In genomic region chr6:37202788-37203491, GRCh38 we compare ENCODE assay signal across 14 cellular contexts. TPM values are rescaled to one million over a fixed set of nuclear protein-coding genes. Genes with fewer than 3 reads are reported as not detected.
DNase-seq lines count a peak whose midpoint lies in the region; ATAC-seq, FAIRE-seq and TF ChIP-seq lines count a peak whose summit lies in the region.
"Had no signal": no experiment of that assay in that cellular context is flagged by ENCODE, and none has a peak within 500 bp of the region (broad histone marks: within the 10 kb centered on the region; RNA-seq: fewer than 3 reads in every experiment).

No MANE protein-coding gene starts in this region.

- H3K9me1 ChIP-seq in endothelial cell of umbilical vein (replicated peaks; ENCODE audit: control insufficient read depth, extremely low read depth, insufficient read depth, low read length): no peaks in the 10 kb centered on the region

- BruUV-seq in endothelial cell of umbilical vein (replicated peaks; lab: Mats Ljungman, UMichigan): no TSS peak

- no peaks in the 10 kb centered on the region for H3K36me3 Mint-ChIP-seq in T-cell

- TF ChIP-seq CTCF in endothelial cell of umbilical vein (IDR thresholded peaks at IDR 0.05; ENCODE audit: extremely low read depth in 1 of 2, insufficient read depth in 1 of 2, low read depth in 1 of 2, low read length in 2 of 2): no peak

- DNase-seq in Daoy (ENCODE audit: low read depth): peak; percentile 69
- no peak for DNase-seq in T-cell
- DNase-seq in endothelial cell of umbilical vein (ENCODE audit: low read depth, low spot score): peak; percentile 44
- no peak for DNase-seq in stimulated activated CD4-positive, alpha-beta T cell treated with anti-CD3 and anti-CD28 coated beads, Interleukin-4, amount 100 ng/mL, for 1 hour
- DNase-seq in cerebellar nuclear complex (lab: John Stamatoyannopoulos, UW): no peak
- DNase-seq in HEK293T (ENCODE audit: extremely low spot score): no peak
- DNase-seq: HCEC 1CT; NCI-H1417 treated with DMSO at 0.1 percent for 48 hours; NCI-H524 treated with DMSO at 0.1 percent for 48 hours; stimulated activated CD4-positive, alpha-beta T cell treated with anti-CD3 and anti-CD28 coated beads, Interleukin-4, amount 100 ng/mL, for 24 hours had no signal

- H3K79me2 ChIP-seq in endothelial cell of umbilical vein (ENCODE audit: control insufficient read depth, insufficient read depth, low read length): no peaks in the 10 kb centered on the region

- H3K4me3 ChIP-seq in BLaER1 treated with 17β-estradiol and CSF1 and Interleukin-3, amounts not matched to agents 10 nM and 100 nM: no peak overlapping the region
- H3K4me3 ChIP-seq in endothelial cell of umbilical vein (replicated peaks in 1 of 3; ENCODE audit: insufficient read depth in 1 of 3, low read depth in 1 of 3, low read length in 3 of 3): no peak overlapping the region
- H3K4me3 ChIP-seq: SJSA1 had no signal

- no peak overlapping the region for H3K9ac ChIP-seq in BLaER1 treated with 17β-estradiol and CSF1 and Interleukin-3, amounts not matched to agents 10 nM and 100 nM
- no peak overlapping the region for H3K9ac ChIP-seq in endothelial cell of umbilical vein (replicated peaks; ENCODE audit: extremely low read depth, insufficient read depth, low read length)

- H3K27me3 ChIP-seq in BLaER1 treated with 17β-estradiol and CSF1 and Interleukin-3, amounts not matched to agents 10 nM and 100 nM: no peaks in the 10 kb centered on the region
- peaks cover 37 to 42% of the 10 kb centered on the region in 2 experiments for H3K27me3 ChIP-seq in endothelial cell of umbilical vein (ENCODE audit: control insufficient read depth in 2 of 2, insufficient read depth in 2 of 2, low read length in 2 of 2)
- H3K27me3 ChIP-seq: SJSA1 had no signal

- CTCF ChIA-PET in T-cell (lab: Charles Lee) (interaction anchor here (0.6 to 1.9 kb wide), 7 partner anchors 12 to 1043 kb away, joined by 3 to 5 read pairs (median 4); no protein-coding TSS in a partner anchor), endothelial cell of umbilical vein (lab: Charles Lee) (interaction anchor here (1.6 to 12.5 kb wide), 2 partner anchors 152 to 181 kb away, joined by 10 to 330 read pairs; no protein-coding TSS in a partner anchor), HEK293T (lab: Yijun Ruan, JAX) (interaction anchor here (0.6 to 1.1 kb wide), 2 partner anchors 175 to 181 kb away, joined by 3 read pairs; no protein-coding TSS in a partner anchor)

- no peaks in the 10 kb centered on the region for H3K36me3 ChIP-seq in BLaER1 treated with 17β-estradiol and CSF1 and Interleukin-3, amounts not matched to agents 10 nM and 100 nM
- no peaks in the 10 kb centered on the region for H3K36me3 ChIP-seq in endothelial cell of umbilical vein (ENCODE audit: control insufficient read depth in 2 of 2, extremely low read depth in 1 of 2, insufficient read depth in 2 of 2, low read length in 2 of 2)
- H3K36me3 ChIP-seq: SJSA1 had no signal

- no peak for TF ChIP-seq POLR2A in endothelial cell of umbilical vein (IDR thresholded peaks at IDR 0.05; ENCODE audit: low read depth, low read length)

- peak overlapping the region in 10 of 11 experiments; percentile 8 to 63 (median 19); a peak in 14 of 22 replicates for H3K4me2 ChIP-seq in BLaER1 treated with 17β-estradiol and CSF1 and Interleukin-3, amounts not matched to agents 10 nM and 100 nM
- H3K4me2 ChIP-seq in endothelial cell of umbilical vein (ENCODE audit: insufficient read depth, low read length): no peak overlapping the region

- H3K27ac Mint-ChIP-seq in T-cell: peak overlapping the region; percentile 91 to 93

- H3K9me3 ChIP-seq in BLaER1 treated with 17β-estradiol and CSF1 and Interleukin-3, amounts not matched to agents 10 nM and 100 nM (replicated peaks in 1 of 11): no peaks in the 10 kb centered on the region
- H3K9me3 ChIP-seq in endothelial cell of umbilical vein (replicated peaks; ENCODE audit: control insufficient read depth, insufficient read depth, low read length): no peaks in the 10 kb centered on the region
- H3K9me3 ChIP-seq: SJSA1 had no signal

- dilution Hi-C loops in endothelial cell of umbilical vein (cut with MboI; ENCODE audit: extremely low pct_ligation_motif_present, low sequenced_read_pairs): no loop called here

- peak; percentile 50 for FAIRE-seq in endothelial cell of umbilical vein (lab: Jason Lieb, UNC)
- FAIRE-seq: GM18507 had no signal

- no peaks in the 10 kb centered on the region for H4K20me1 ChIP-seq in BLaER1 treated with 17β-estradiol and CSF1 and Interleukin-3, amounts not matched to agents 10 nM and 100 nM
- H4K20me1 ChIP-seq in endothelial cell of umbilical vein (replicated peaks; ENCODE audit: control insufficient read depth, extremely low read depth, insufficient read depth, low read length): no peaks in the 10 kb centered on the region

- H3K27me3 Mint-ChIP-seq in T-cell: no peaks in the 10 kb centered on the region

- no peak overlapping the region for H2AFZ ChIP-seq in endothelial cell of umbilical vein (ENCODE audit: low read depth, low read length)

- H3K27ac ChIP-seq in BLaER1 treated with 17β-estradiol and CSF1 and Interleukin-3, amounts not matched to agents 10 nM and 100 nM: no peak overlapping the region
- no peak overlapping the region for H3K27ac ChIP-seq in endothelial cell of umbilical vein (ENCODE audit: insufficient read depth, low read depth, low read length)
- H3K27ac ChIP-seq: SJSA1 had no signal

- peaks cover 52 to 63% (median 52%) of the 10 kb centered on the region in 3 donors for H3K4me1 Mint-ChIP-seq in T-cell

- peak overlapping the region in 1 of 3 donors; percentile 57 for H3K4me3 Mint-ChIP-seq in T-cell

- POLR2A ChIA-PET in T-cell (lab: Charles Lee): no interaction called here
- POLR2A ChIA-PET in endothelial cell of umbilical vein (lab: Charles Lee): interaction anchor here (0.6 kb wide), 1 partner anchor 137 kb away, joined by 4 read pairs; no protein-coding TSS in a partner anchor
- POLR2A ChIA-PET in HEK293T (lab: Yijun Ruan, JAX): no interaction called here

- ATAC-seq in T-cell (replicated peaks in 1 of 4) (peak; percentile 74 to 80 (median 77)), GM21390 (IDR thresholded peaks at IDR 0.05; ENCODE audit: unreplicated experiment) (no peak)

- no peaks in the 10 kb centered on the region for H3K9me3 Mint-ChIP-seq in T-cell

- peaks cover 20 to 82% (median 44%) of the 10 kb centered on the region in 10 experiments for H3K4me1 ChIP-seq in BLaER1 treated with 17β-estradiol and CSF1 and Interleukin-3, amounts not matched to agents 10 nM and 100 nM
- H3K4me1 ChIP-seq in endothelial cell of umbilical vein (ENCODE audit: control insufficient read depth, extremely low read depth, insufficient read depth, low read length): peaks cover 4% of the 10 kb centered on the region
- H3K4me1 ChIP-seq: SJSA1 had no signal

- intact Hi-C loops in endothelial cell of umbilical vein (cut with micrococcal nuclease): no loop called here

TF ChIP-seq in endothelial cell of umbilical vein, 7 proteins besides CTCF, POLR2A, EP300 and RAD21 (continues in another document):
- TF ChIP-seq POLR2AphosphoS5 (IDR thresholded peaks at IDR 0.05; ENCODE audit: insufficient read depth, low read depth, low read length) (peak; percentile 48), EZH2 (IDR thresholded peaks at IDR 0.05; ENCODE audit: borderline replicate concordance, low read depth, low read length, severe bottlenecking) (no peak)

TF ChIP-seq in HEK293T, 16 proteins besides CTCF, POLR2A, EP300 and RAD21 (continues in another document):
- TF ChIP-seq FOXM1 (IDR thresholded peaks at IDR 0.05; ENCODE audit: borderline replicate concordance) (no peak), SUZ12 (IDR thresholded peaks at IDR 0.05) (no peak), TARDBP (IDR thresholded peaks at IDR 0.05) (no peak), HDGF (IDR thresholded peaks at IDR 0.05; ENCODE audit: borderline replicate concordance) (no peak), FOXA1 (IDR thresholded peaks at IDR 0.05) (no peak), CTBP1 (IDR thresholded peaks at IDR 0.05; ENCODE audit: borderline replicate concordance) (no peak)

RNA-seq across cellular contexts. Expression of gene PIM1, which starts 33.0 kb away (rescaled TPM):
- total RNA-seq in Daoy (2014; rRNA removed; shearing (Covaris generic)): 33.3 and 45.3 TPM in 2 replicates
- 100 to 1,000 TPM; 225 to 334 (median 313) TPM for total RNA-seq in T-cell
- total RNA-seq in endothelial cell of umbilical vein: 10.5 and 11.3 TPM in 2 replicates
- polyA plus RNA-seq in endothelial cell of umbilical vein: 6.8 and 9.2 TPM in 2 replicates
- 11.7 and 12.2 TPM in 2 replicates for polyA plus RNA-seq in endothelial cell of umbilical vein (2011; cell fraction: cytosol; rRNA removed)
- 36.2 and 36.8 TPM in 2 replicates for polyA plus RNA-seq in endothelial cell of umbilical vein (2011; cell fraction: nucleus; rRNA removed)
- polyA plus RNA-seq in endothelial cell of umbilical vein (2012): 6.0 and 8.1 TPM in 2 replicates
- polyA minus RNA-seq in endothelial cell of umbilical vein: 11.5 and 17.4 TPM in 2 replicates
- polyA minus RNA-seq in endothelial cell of umbilical vein (2011; cell fraction: cytosol; rRNA and poly(A)+ RNA removed): 16.5 TPM
- 11.0 and 12.8 TPM in 2 replicates for polyA minus RNA-seq in endothelial cell of umbilical vein (2011; cell fraction: nucleus; rRNA and poly(A)+ RNA removed)

RNA-seq across cellular contexts. Expression of gene TBC1D22B, which starts 54.6 kb away (rescaled TPM):
- total RNA-seq in Daoy (2014; rRNA removed; shearing (Covaris generic)): 6.1 and 7.7 TPM in 2 replicates
- total RNA-seq in T-cell (10 to 100 TPM in 3 of 5 donors, 1 to 10 TPM in 2; 9.5 to 12.6 (median 10.7) TPM), endothelial cell of umbilical vein (12.7 and 13.6 TPM in 2 replicates)
- 11.1 and 13.1 TPM in 2 replicates for polyA plus RNA-seq in endothelial cell of umbilical vein
- polyA plus RNA-seq in endothelial cell of umbilical vein (2011; cell fraction: cytosol; rRNA removed): 10.5 and 10.7 TPM in 2 replicates
- polyA plus RNA-seq in endothelial cell of umbilical vein (2011; cell fraction: nucleus; rRNA removed): 18.3 and 20.1 TPM in 2 replicates
- polyA plus RNA-seq in endothelial cell of umbilical vein (2012): 12.7 and 13.0 TPM in 2 replicates
- 11.9 and 13.1 TPM in 2 replicates for polyA minus RNA-seq in endothelial cell of umbilical vein
- polyA minus RNA-seq in endothelial cell of umbilical vein (2011; cell fraction: cytosol; rRNA and poly(A)+ RNA removed): 3.8 TPM
- 12.9 and 14.9 TPM in 2 replicates for polyA minus RNA-seq in endothelial cell of umbilical vein (2011; cell fraction: nucleus; rRNA and poly(A)+ RNA removed)

RNA-seq across cellular contexts. Expression of gene TMEM217, which starts 55.0 kb away (rescaled TPM):
- total RNA-seq in Daoy (2014; rRNA removed; shearing (Covaris generic)): 0.12 and 0.40 TPM in 2 replicates
- total RNA-seq in T-cell: 1 to 10 TPM in 1 of 5 donors, under 1 TPM in 4; 0.22 to 1.3 (median 0.49) TPM
- 6.5 and 6.8 TPM in 2 replicates for total RNA-seq in endothelial cell of umbilical vein
- 15.8 and 27.5 TPM in 2 replicates for polyA plus RNA-seq in endothelial cell of umbilical vein
- 9.8 and 12.2 TPM in 2 replicates for polyA plus RNA-seq in endothelial cell of umbilical vein (2011; cell fraction: cytosol; rRNA removed)
- 20.8 and 21.2 TPM in 2 replicates for polyA plus RNA-seq in endothelial cell of umbilical vein (2011; cell fraction: nucleus; rRNA removed)
- 15.0 and 16.8 TPM in 2 replicates for polyA plus RNA-seq in endothelial cell of umbilical vein (2012)
- 23.3 and 25.7 TPM in 2 replicates for polyA minus RNA-seq in endothelial cell of umbilical vein
- not detected for polyA minus RNA-seq in endothelial cell of umbilical vein (2011; cell fraction: cytosol; rRNA and poly(A)+ RNA removed)
- polyA minus RNA-seq in endothelial cell of umbilical vein (2011; cell fraction: nucleus; rRNA and poly(A)+ RNA removed): 25.1 and 32.5 TPM in 2 replicates

Comparison
In these comparisons a context has a peak if more than half of its experiments do, and no peak if none do; other contexts are left out.
1. DNase-seq: peak in Daoy (single experiment) and endothelial cell of umbilical vein (single experiment); none in T-cell (0 of 34), stimulated activated CD4-positive, alpha-beta T cell treated with anti-CD3 and anti-CD28 coated beads, Interleukin-4, amount 100 ng/mL, for 1 hour (single experiment), cerebellar nuclear complex (0 of 2) and HEK293T (single experiment).